In the genomic region with DNA sequence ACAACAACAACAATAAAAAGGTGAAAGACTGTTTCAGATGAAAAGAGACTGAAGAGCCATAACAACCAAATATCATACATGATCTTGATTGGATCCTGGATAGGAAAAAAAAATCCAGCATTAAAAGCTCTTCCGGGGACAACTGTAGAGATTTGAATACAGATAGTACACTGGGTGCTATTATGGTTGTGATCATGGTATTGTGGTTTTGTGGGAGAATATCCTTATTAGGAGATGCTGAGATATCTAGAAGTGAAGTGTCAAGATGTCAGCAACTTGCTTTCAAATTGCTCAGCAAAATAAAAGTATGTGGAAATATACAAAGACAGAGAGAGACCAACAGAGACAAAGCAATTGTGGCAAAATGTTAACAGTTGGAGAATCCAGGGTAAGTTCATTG, we compare ENCODE assay signal across 26 cellular contexts. TPM values are rescaled to one million over a fixed set of nuclear protein-coding genes. Genes with fewer than 3 reads are reported as not detected.
DNase-seq lines count a peak whose midpoint lies in the region; ATAC-seq, FAIRE-seq and TF ChIP-seq lines count a peak whose summit lies in the region.
"Had no signal": no experiment of that assay in that cellular context is flagged by ENCODE, and none has a peak within 500 bp of the region (broad histone marks: within the 10 kb centered on the region; RNA-seq: fewer than 3 reads in every experiment).

No MANE protein-coding gene starts in this region.

- no peaks in the 10 kb centered on the region for H3F3A ChIP-seq in GM23338 (replicated peaks; ENCODE audit: low read depth)

- peak overlapping the region in 6 of 8 donors; percentile 1 to 43 (median 25) for H3K4me3 Mint-ChIP-seq in CD4-positive, alpha-beta memory T cell
- peak overlapping the region; percentile 1 for H3K4me3 Mint-ChIP-seq in activated CD8-positive, alpha-beta T cell treated with anti-CD3 and anti-CD28 coated beads, Interleukin-2, amount 10 ng/mL, durations not matched to agents 7 days and 5 days
- peak overlapping the region; percentile 1 for H3K4me3 Mint-ChIP-seq in natural killer cell
- H3K4me3 Mint-ChIP-seq in GM23338: no peak overlapping the region

- H3K36me3 ChIP-seq in CD4-positive, alpha-beta memory T cell (ENCODE audit: insufficient read depth, low read length): no peaks in the 10 kb centered on the region
- H3K36me3 ChIP-seq in GM23338 (ENCODE audit: insufficient read depth): no peaks in the 10 kb centered on the region
- H3K36me3 ChIP-seq: BLaER1 treated with 17β-estradiol and CSF1 and Interleukin-3, amounts not matched to agents 10 nM and 100 nM; lower lobe of right lung had no signal

- CTCF ChIA-PET in CD4-positive, alpha-beta memory T cell (lab: Charles Lee; ENCODE audit: partially characterized antibody): interaction anchor here (2.7 kb wide), 1 partner anchor 132 kb away, joined by 8 read pairs; no protein-coding TSS in a partner anchor
- CTCF ChIA-PET in activated CD8-positive, alpha-beta T cell treated with anti-CD3 and anti-CD28 coated beads, Interleukin-2, amount 10 ng/mL, durations not matched to agents 7 days and 5 days (lab: Charles Lee): interaction anchor here (1.7 to 9.3 kb wide), 3 partner anchors 10 to 157 kb away, joined by 5 to 285 read pairs (median 8); partner anchors contain the start of gene GPR55

- no peaks in the 10 kb centered on the region for H3K9me3 Mint-ChIP-seq in CD4-positive, alpha-beta memory T cell
- H3K9me3 Mint-ChIP-seq in activated CD8-positive, alpha-beta T cell treated with anti-CD3 and anti-CD28 coated beads, Interleukin-2, amount 10 ng/mL, durations not matched to agents 7 days and 5 days (ENCODE audit: insufficient read depth): no peaks in the 10 kb centered on the region
- H3K9me3 Mint-ChIP-seq in natural killer cell (no peaks in the 10 kb centered on the region), GM23338 (no peaks in the 10 kb centered on the region; the same call in 2 of the 3 replicates)

- H3K4me2 ChIP-seq in GM23338: no peak overlapping the region
- H3K4me2 ChIP-seq: PC-9 had no signal

- no peak for ATAC-seq in activated CD8-positive, alpha-beta T cell treated with anti-CD3 and anti-CD28 coated beads, Interleukin-2, amount 10 ng/mL, durations not matched to agents 7 days and 5 days
- ATAC-seq in natural killer cell: peak in 2 of 3 donors; percentile 43 to 70
- ATAC-seq in GM21737 (IDR thresholded peaks at IDR 0.05; ENCODE audit: unreplicated experiment): no peak
- no peak for ATAC-seq in GM23338
- ATAC-seq: lower lobe of right lung, psoas muscle had no signal

- no peaks in the 10 kb centered on the region for H3K9me2 ChIP-seq in GM23338 (ENCODE audit: insufficient read depth)

- H3K4me1 ChIP-seq in CD4-positive, alpha-beta memory T cell (ENCODE audit: insufficient read depth, low read length): peaks cover 36% of the 10 kb centered on the region
- H3K4me1 ChIP-seq in GM23338 (ENCODE audit: insufficient read depth): no peaks in the 10 kb centered on the region
- H3K4me1 ChIP-seq: lower lobe of right lung, psoas muscle, testis had no signal

- no peaks in the 10 kb centered on the region for H3K36me3 Mint-ChIP-seq in CD4-positive, alpha-beta memory T cell
- H3K36me3 Mint-ChIP-seq in activated CD8-positive, alpha-beta T cell treated with anti-CD3 and anti-CD28 coated beads, Interleukin-2, amount 10 ng/mL, durations not matched to agents 7 days and 5 days (ENCODE audit: low read depth): no peaks in the 10 kb centered on the region
- H3K36me3 Mint-ChIP-seq in natural killer cell (no peaks in the 10 kb centered on the region), GM23338 (ENCODE audit: low read depth) (no peaks in the 10 kb centered on the region)

- TF ChIP-seq CTCF in natural killer cell (IDR thresholded peaks at IDR 0.05) (no peak), GM23338 (conservative IDR thresholded peaks at IDR 0.05; ENCODE audit: low read depth in 2 of 2) (no peak)

- H3K27ac ChIP-seq in CD4-positive, alpha-beta memory T cell (ENCODE audit: low read depth, low read length): no peak overlapping the region
- no peak overlapping the region for H3K27ac ChIP-seq in GM23338 (ENCODE audit: low read depth)
- H3K27ac ChIP-seq: BLaER1 treated with 17β-estradiol and CSF1 and Interleukin-3, amounts not matched to agents 10 nM and 100 nM; lower lobe of right lung; PC-9; psoas muscle; testis had no signal

- H3K9me3 ChIP-seq in CD4-positive, alpha-beta memory T cell (ENCODE audit: control insufficient read depth in 1 of 2, low read length in 2 of 2): no peaks in the 10 kb centered on the region
- H3K9me3 ChIP-seq: BLaER1 treated with 17β-estradiol and CSF1 and Interleukin-3, amounts not matched to agents 10 nM and 100 nM; lower lobe of right lung; psoas muscle; testis had no signal

- H4K20me1 ChIP-seq in GM23338 (replicated peaks; ENCODE audit: insufficient read depth): no peaks in the 10 kb centered on the region
- H4K20me1 ChIP-seq: BLaER1 treated with 17β-estradiol and CSF1 and Interleukin-3, amounts not matched to agents 10 nM and 100 nM had no signal

- no peaks in the 10 kb centered on the region for H3K27me3 Mint-ChIP-seq in CD4-positive, alpha-beta memory T cell
- no peaks in the 10 kb centered on the region for H3K27me3 Mint-ChIP-seq in activated CD8-positive, alpha-beta T cell treated with anti-CD3 and anti-CD28 coated beads, Interleukin-2, amount 10 ng/mL, durations not matched to agents 7 days and 5 days (ENCODE audit: low read depth)
- H3K27me3 Mint-ChIP-seq in natural killer cell (ENCODE audit: low read depth in 2 of 2) (peaks cover 48 to 77% of the 10 kb centered on the region in 2 donors), GM23338 (ENCODE audit: insufficient read depth, low read depth, poor library complexity) (peaks cover 10% of the 10 kb centered on the region)

- H2AFZ ChIP-seq in GM23338: no peak overlapping the region
- H2AFZ ChIP-seq: PC-9 had no signal

- no peaks in the 10 kb centered on the region for H3K79me2 ChIP-seq in GM23338 (replicated peaks; ENCODE audit: insufficient read depth)

- H3K4me1 Mint-ChIP-seq in CD4-positive, alpha-beta memory T cell: peaks cover 39 to 74% (median 62%) of the 10 kb centered on the region in 4 donors
- peaks cover 87% of the 10 kb centered on the region for H3K4me1 Mint-ChIP-seq in activated CD8-positive, alpha-beta T cell treated with anti-CD3 and anti-CD28 coated beads, Interleukin-2, amount 10 ng/mL, durations not matched to agents 7 days and 5 days (ENCODE audit: low read depth)
- H3K4me1 Mint-ChIP-seq in natural killer cell (peaks cover 28 to 42% of the 10 kb centered on the region in 2 donors), GM23338 (peaks cover 22% of the 10 kb centered on the region)

- peak overlapping the region in 6 of 7 donors; percentile 8 to 70 (median 40) for H3K27ac Mint-ChIP-seq in CD4-positive, alpha-beta memory T cell
- H3K27ac Mint-ChIP-seq in activated CD8-positive, alpha-beta T cell treated with anti-CD3 and anti-CD28 coated beads, Interleukin-2, amount 10 ng/mL, durations not matched to agents 7 days and 5 days: peak overlapping the region; percentile 18
- H3K27ac Mint-ChIP-seq in natural killer cell (peak overlapping the region in 1 of 2 donors; percentile 59), GM23338 (no peak overlapping the region)

- no peaks in the 10 kb centered on the region for H3K27me3 ChIP-seq in CD4-positive, alpha-beta memory T cell (ENCODE audit: insufficient read depth, low read length)
- no peaks in the 10 kb centered on the region for H3K27me3 ChIP-seq in GM23338 (ENCODE audit: insufficient read depth)
- H3K27me3 ChIP-seq: BLaER1 treated with 17β-estradiol and CSF1 and Interleukin-3, amounts not matched to agents 10 nM and 100 nM; testis had no signal

- no peak overlapping the region for H3K4me3 ChIP-seq in CD4-positive, alpha-beta memory T cell (ENCODE audit: low read length in 2 of 2)
- no peak overlapping the region for H3K4me3 ChIP-seq in GM23338
- H3K4me3 ChIP-seq: BLaER1 treated with 17β-estradiol and CSF1 and Interleukin-3, amounts not matched to agents 10 nM and 100 nM; lower lobe of right lung; PC-9; psoas muscle; testis had no signal

- POLR2A ChIA-PET in CD4-positive, alpha-beta memory T cell (lab: Charles Lee; ENCODE audit: partially characterized antibody): interaction anchor here (0.7 to 1.6 kb wide), 3 partner anchors 53 to 77 kb away, joined by 3 to 8 read pairs (median 3); partner anchors contain the start of gene GPR55
- POLR2A ChIA-PET in activated CD8-positive, alpha-beta T cell treated with anti-CD3 and anti-CD28 coated beads, Interleukin-2, amount 10 ng/mL, durations not matched to agents 7 days and 5 days (lab: Charles Lee): interaction anchor here (0.6 to 1.1 kb wide), 2 partner anchors 32 to 56 kb away, joined by 3 read pairs; no protein-coding TSS in a partner anchor

- no peak for DNase-seq in CD4-positive, alpha-beta memory T cell
- DNase-seq in GM18507 (ENCODE audit: extremely low spot score, insufficient read length, low read depth) (no peak), natural killer cell (no peak), GM23338 (ENCODE audit: low spot score) (no peak), NCI-H2081 (lab: John Stamatoyannopoulos, UW) (no peak)
- DNase-seq in activated CD8-positive, alpha-beta T cell treated with anti-CD3 and anti-CD28 coated beads, Interleukin-2, amount 10 ng/mL, durations not matched to agents 7 days and 5 days: no peak
- DNase-seq: activated CD4-positive, CD25-positive, alpha-beta regulatory T cell; cerebellar nuclear complex; KG1; lower lobe of right lung; MV-4-11; NCI-H146; NCI-H524 treated with DMSO at 0.1 percent for 48 hours; NK-92 treated with Interleukin-12 subunit alpha and Interleukin-12 subunit beta, amount 100 ng/mL, for 24 hours; PC-9; psoas muscle; SHP77; SW 1271; testis had no signal

- FAIRE-seq in GM18507 (lab: Jason Lieb, UNC): peak; percentile 45
- FAIRE-seq: urothelium cell line had no signal

- intact Hi-C loops in CD4-positive, alpha-beta memory T cell (cut with micrococcal nuclease): no loop called here
- intact Hi-C loops in natural killer cell (cut with micrococcal nuclease): no loop called here

RNA-seq across cellular contexts. Expression of gene SPATA3, which starts 15.5 kb away (rescaled TPM):
- total RNA-seq in CD4-positive, alpha-beta memory T cell: not detected
- polyA plus RNA-seq in CD4-positive, alpha-beta memory T cell: not detected
- under 1 TPM in 1 of 2 experiments, not detected in 1; 0.29 TPM for total RNA-seq in activated CD8-positive, alpha-beta T cell treated with anti-CD3 and anti-CD28 coated beads, Interleukin-2, amount 10 ng/mL, durations not matched to agents 7 days and 5 days
- not detected for total RNA-seq in natural killer cell
- total RNA-seq in GM23338 (2014; rRNA removed; shearing (Covaris generic)): not detected in 2 replicates
- polyA plus RNA-seq in GM23338 (2016; fragmentation: Nextera tagmentation; extraction: Ambion mirVana): not detected in 2 replicates
- total RNA-seq: H4, HT1080, kidney epithelial cell, lower lobe of right lung, PC-9, psoas muscle, skeletal muscle tissue had no signal
- polyA plus RNA-seq: psoas muscle had no signal

RNA-seq across cellular contexts. Expression of gene GPR55, which starts 55.4 kb away (rescaled TPM):
- 1 to 10 TPM; 8.1 to 8.3 TPM for total RNA-seq in CD4-positive, alpha-beta memory T cell
- polyA plus RNA-seq in CD4-positive, alpha-beta memory T cell: 1 to 10 TPM in 1 of 2 donors, not detected in 1; 2.4 TPM
- total RNA-seq in activated CD8-positive, alpha-beta T cell treated with anti-CD3 and anti-CD28 coated beads, Interleukin-2, amount 10 ng/mL, durations not matched to agents 7 days and 5 days: 10 to 100 TPM; 12.3 to 12.5 TPM
- total RNA-seq in natural killer cell: 1 to 10 TPM in 1 of 3 donors, under 1 TPM in 2; 0.09 to 1.1 (median 0.40) TPM
- not detected in 2 replicates for total RNA-seq in GM23338 (2014; rRNA removed; shearing (Covaris generic))
- polyA plus RNA-seq in GM23338 (2016; fragmentation: Nextera tagmentation; extraction: Ambion mirVana): not detected in 2 replicates
- total RNA-seq: kidney epithelial cell, PC-9, skeletal muscle tissue had no signal

RNA-seq across cellular contexts. Expression of gene C2orf72, which starts 56.9 kb away (rescaled TPM):
- not detected for total RNA-seq in CD4-positive, alpha-beta memory T cell
- polyA plus RNA-seq in CD4-positive, alpha-beta memory T cell: not detected
- total RNA-seq in activated CD8-positive, alpha-beta T cell treated with anti-CD3 and anti-CD28 coated beads, Interleukin-2, amount 10 ng/mL, durations not matched to agents 7 days and 5 days: under 1 TPM; 0.16 to 0.34 TPM
- not detected for total RNA-seq in natural killer cell
- 1.3 and 1.4 TPM in 2 replicates for total RNA-seq in GM23338 (2014; rRNA removed; shearing (Covaris generic))
- 0.17 and 0.37 TPM in 2 replicates for polyA plus RNA-seq in GM23338 (2016; fragmentation: Nextera tagmentation; extraction: Ambion mirVana)
- total RNA-seq: PC-9 had no signal

Comparison
In these comparisons a context has a peak if more than half of its experiments do, and no peak if none do; other contexts are left out.
1. ATAC-seq: peak in natural killer cell (2 of 3); none in activated CD8-positive, alpha-beta T cell treated with anti-CD3 and anti-CD28 coated beads, Interleukin-2, amount 10 ng/mL, durations not matched to agents 7 days and 5 days (single experiment), GM21737 (single experiment) and GM23338 (single experiment).